ENCODE assay signal across 11 cellular contexts in genomic region chr3:183490653-183491052, GRCh38.
DNase-seq lines count a peak whose midpoint lies in the region.
"Had no signal": no experiment of that assay in that cellular context is flagged by ENCODE, and none has a peak within 500 bp of the region (broad histone marks: within the 10 kb centered on the region; RNA-seq: fewer than 3 reads in every experiment).

No MANE protein-coding gene starts in this region.

- DNase-seq in NCI-H748 (lab: John Stamatoyannopoulos, UW; ENCODE audit: unreplicated experiment), result peak; percentile 53
- no peak for DNase-seq in NCI-H748 treated with DMSO at 0.1 percent for 48 hours (lab: John Stamatoyannopoulos, UW)
- peak; percentile 76 for DNase-seq in NCI-H2107 (lab: John Stamatoyannopoulos, UW)
- peak; percentile 12 for DNase-seq in ecto neural progenitor cell (ENCODE audit: low spot score)
- peak; percentile 82 for DNase-seq in pulmonary artery endothelial cell (ENCODE audit: low read depth, low spot score)
- no peak for DNase-seq in NCI-H128 (lab: John Stamatoyannopoulos, UW; ENCODE audit: unreplicated experiment)
- DNase-seq in activated CD4-positive, CD25-positive, alpha-beta regulatory T cell treated with anti-CD3 and anti-CD28 coated beads, Interleukin-2, amount 50 U/mL, for 72 hours, result no peak
- DNase-seq in SIG-M5 (lab: John Stamatoyannopoulos, UW), result no peak
- DNase-seq: activated CD4-positive, CD25-positive, alpha-beta regulatory T cell; NCI-H1930; tibial artery had no signal

Comparison
In these comparisons a context has a peak if more than half of its experiments do, and no peak if none do; other contexts are left out.
1. DNase-seq: peak in NCI-H748 (single experiment), NCI-H2107 (single experiment), ecto neural progenitor cell (single experiment) and pulmonary artery endothelial cell (single experiment); none in NCI-H748 treated with DMSO at 0.1 percent for 48 hours (single experiment), NCI-H128 (single experiment), activated CD4-positive, CD25-positive, alpha-beta regulatory T cell treated with anti-CD3 and anti-CD28 coated beads, Interleukin-2, amount 50 U/mL, for 72 hours (single experiment) and SIG-M5 (single experiment).